In genomic region chr3:118554148-118554819, GRCh38 we compare ENCODE assay signal across 27 cellular contexts.
"Had no signal": no experiment of that assay in that cellular context is flagged by ENCODE, and none has a peak within 500 bp of the region (broad histone marks: within the 10 kb centered on the region; RNA-seq: fewer than 3 reads in every experiment).

No MANE protein-coding gene starts in this region.

- H3K27ac Mint-ChIP-seq: immature natural killer cell; memory B cell; naive thymus-derived CD8-positive, alpha-beta T cell; nephron; stimulated activated effector memory CD8-positive, alpha-beta T cell treated with anti-CD3 and anti-CD28 coated beads, Interleukin-12 subunit alpha, Interleukin-12 subunit beta, amount 100 ng/mL, for 72 hours; stimulated activated naive CD8-positive, alpha-beta T cell treated with anti-CD3 and anti-CD28 coated beads, Interleukin-15, Interleukin-2, amounts not matched to agents 100 ng/mL and 50 ng/mL, for 24 hours had no signal

- H3K4me3 Mint-ChIP-seq: immature natural killer cell; memory B cell; naive thymus-derived CD8-positive, alpha-beta T cell; nephron; stimulated activated effector memory CD8-positive, alpha-beta T cell treated with anti-CD3 and anti-CD28 coated beads, Interleukin-12 subunit alpha, Interleukin-12 subunit beta, amount 100 ng/mL, for 72 hours; stimulated activated naive CD8-positive, alpha-beta T cell treated with anti-CD3 and anti-CD28 coated beads, Interleukin-15, Interleukin-2, amounts not matched to agents 100 ng/mL and 50 ng/mL, for 24 hours had no signal

- H3K9me3 Mint-ChIP-seq: nephron; stimulated activated naive CD8-positive, alpha-beta T cell treated with anti-CD3 and anti-CD28 coated beads, Interleukin-15, Interleukin-2, amounts not matched to agents 100 ng/mL and 50 ng/mL, for 24 hours had no signal

- DNase-seq: head of caudate nucleus; hypothalamus; immature natural killer cell; kidney; left ventricle myocardium inferior; midbrain; naive thymus-derived CD8-positive, alpha-beta T cell; ovary; retina; right cardiac atrium; stimulated activated CD4-positive, alpha-beta T cell treated with anti-CD3 and anti-CD28 coated beads, Interleukin-12 subunit alpha, Interleukin-12 subunit beta, amount 100 ng/mL, for 4 hours; stimulated activated CD4-positive, alpha-beta T cell treated with anti-CD3 and anti-CD28 coated beads, Interleukin-15, amount 100 ng/mL, for 24 hours; stimulated activated CD4-positive, alpha-beta T cell treated with anti-CD3 and anti-CD28 coated beads, Interleukin-4, amount 100 ng/mL, for 24 hours; stimulated activated naive CD4-positive, alpha-beta T cell; tibial artery; trophoblast cell had no signal

- H3K4me1 ChIP-seq: left ventricle myocardium inferior, prostate gland, suprapubic skin, tibial artery, vagina had no signal

- H3K9me3 ChIP-seq: left ventricle myocardium inferior, ovary, suprapubic skin, thoracic aorta, tibial artery, vagina had no signal

- H3K4me3 ChIP-seq: left ventricle myocardium inferior, lung, ovary, prostate gland, skin epidermis, suprapubic skin, thoracic aorta, tibial artery, vagina had no signal

- H3K36me3 Mint-ChIP-seq: immature natural killer cell; memory B cell; naive thymus-derived CD8-positive, alpha-beta T cell; stimulated activated effector memory CD8-positive, alpha-beta T cell treated with anti-CD3 and anti-CD28 coated beads, Interleukin-12 subunit alpha, Interleukin-12 subunit beta, amount 100 ng/mL, for 72 hours had no signal

- H3K4me1 Mint-ChIP-seq: immature natural killer cell; memory B cell; naive thymus-derived CD8-positive, alpha-beta T cell; nephron; stimulated activated effector memory CD8-positive, alpha-beta T cell treated with anti-CD3 and anti-CD28 coated beads, Interleukin-12 subunit alpha, Interleukin-12 subunit beta, amount 100 ng/mL, for 72 hours had no signal

- H3K27ac ChIP-seq: left ventricle myocardium inferior, ovary, prostate gland, skin epidermis, suprapubic skin, thoracic aorta, tibial artery, vagina had no signal

- H3K27me3 Mint-ChIP-seq: memory B cell; naive thymus-derived CD8-positive, alpha-beta T cell; stimulated activated naive CD8-positive, alpha-beta T cell treated with anti-CD3 and anti-CD28 coated beads, Interleukin-15, Interleukin-2, amounts not matched to agents 100 ng/mL and 50 ng/mL, for 24 hours had no signal

- H3K27me3 ChIP-seq: ovary, suprapubic skin, tibial artery, vagina had no signal

- ATAC-seq: naive thymus-derived CD8-positive, alpha-beta T cell; right cardiac atrium; sciatic nerve; stimulated activated effector memory CD8-positive, alpha-beta T cell treated with anti-CD3 and anti-CD28 coated beads, Interleukin-12 subunit alpha, Interleukin-12 subunit beta, amount 100 ng/mL, for 72 hours had no signal

- H3K36me3 ChIP-seq: left ventricle myocardium inferior, ovary, prostate gland, suprapubic skin, thoracic aorta, tibial artery, vagina had no signal
